ENCODE assay signal across 1 cellular context in genomic region chr19:15897738-15898276, GRCh38.
TF ChIP-seq lines count a peak whose summit lies in the region.

TSS of gene CYP4F2 (minus strand) at chr19:15898074. CDS start at chr19:15897611, 463 bp downstream.

TF ChIP-seq in HepG2, 621 proteins besides CTCF, POLR2A, EP300 and RAD21 (continued from another document and continues in another):
- TF ChIP-seq PBX3 (CRISPR knock-in tag; IDR thresholded peaks at IDR 0.05; ENCODE audit: borderline replicate concordance) (no peak), ZNF781 (CRISPR knock-in tag; IDR thresholded peaks at IDR 0.05; ENCODE audit: borderline replicate concordance, not compliant biosample characterization) (no peak), ZFX (CRISPR knock-in tag; IDR thresholded peaks at IDR 0.05; ENCODE audit: low read depth) (peak; percentile 75), CEBPB (IDR thresholded peaks at IDR 0.05; ENCODE audit: borderline replicate concordance, low read depth, low read length) (no peak), NFKB2 (CRISPR knock-in tag; IDR thresholded peaks at IDR 0.05; ENCODE audit: borderline replicate concordance) (0 out of 2 replicates have a peak, but pooled peaks have one; percentile 38), WIZ (CRISPR knock-in tag; IDR thresholded peaks at IDR 0.05) (no peak), THYN1 (CRISPR knock-in tag; IDR thresholded peaks at IDR 0.05; ENCODE audit: borderline replicate concordance, low read depth) (no peak), ZNF713 (CRISPR knock-in tag; IDR thresholded peaks at IDR 0.05) (no peak), MLXIP (CRISPR knock-in tag; IDR thresholded peaks at IDR 0.05; ENCODE audit: borderline replicate concordance) (no peak), AHR (CRISPR knock-in tag; IDR thresholded peaks at IDR 0.05) (no peak), ZBTB26 (CRISPR knock-in tag; IDR thresholded peaks at IDR 0.05; ENCODE audit: borderline replicate concordance) (no peak), CREBL2 (CRISPR knock-in tag; IDR thresholded peaks at IDR 0.05; ENCODE audit: borderline replicate concordance) (no peak), ADNP (CRISPR knock-in tag; IDR thresholded peaks at IDR 0.05) (no peak), HOMEZ (CRISPR knock-in tag; IDR thresholded peaks at IDR 0.05; ENCODE audit: low read depth) (peak; percentile 26; the same call in 1 of the 2 replicates), MLX (CRISPR knock-in tag; IDR thresholded peaks at IDR 0.05) (no peak), PAXIP1 (CRISPR knock-in tag; conservative IDR thresholded peaks at IDR 0.05) (no peak), BRD4 (CRISPR knock-in tag; IDR thresholded peaks at IDR 0.05) (no peak), U2AF2 (IDR thresholded peaks at IDR 0.05; ENCODE audit: low read depth, low read length) (no peak), REST (IDR thresholded peaks at IDR 0.05; ENCODE audit: borderline replicate concordance in 1 of 2, low read depth in 1 of 2, low read length in 2 of 2) (no peak), TSC22D2 (CRISPR knock-in tag; IDR thresholded peaks at IDR 0.05; ENCODE audit: borderline replicate concordance) (no peak), ZZZ3 (CRISPR knock-in tag; IDR thresholded peaks at IDR 0.05; ENCODE audit: borderline replicate concordance) (no peak), THAP7 (CRISPR knock-in tag; IDR thresholded peaks at IDR 0.05) (no peak), ZNF816 (CRISPR knock-in tag; IDR thresholded peaks at IDR 0.05; ENCODE audit: borderline replicate concordance) (no peak), LRRFIP1 (CRISPR knock-in tag; conservative IDR thresholded peaks at IDR 0.05) (no peak), CREB3 (CRISPR knock-in tag; IDR thresholded peaks at IDR 0.05) (no peak), SMARCC2 (IDR thresholded peaks at IDR 0.05) (no peak), JDP2 (CRISPR knock-in tag; IDR thresholded peaks at IDR 0.05; ENCODE audit: borderline replicate concordance) (no peak), ZNF720 (CRISPR knock-in tag; IDR thresholded peaks at IDR 0.05) (no peak), KDM1A (CRISPR knock-in tag; IDR thresholded peaks at IDR 0.05) (no peak), ZNF749 (CRISPR knock-in tag; IDR thresholded peaks at IDR 0.05; ENCODE audit: borderline replicate concordance) (no peak), XRCC5 (optimal IDR thresholded peaks at IDR 0.05; ENCODE audit: low read length) (no peak), PITX1 (CRISPR knock-in tag; IDR thresholded peaks at IDR 0.05) (no peak), ZMAT5 (CRISPR knock-in tag; IDR thresholded peaks at IDR 0.05; ENCODE audit: borderline replicate concordance, low read depth) (no peak), TMF1 (CRISPR knock-in tag; IDR thresholded peaks at IDR 0.05; ENCODE audit: low read depth) (0 out of 2 replicates have a peak, but pooled peaks have one; percentile 34), MED8 (CRISPR knock-in tag; IDR thresholded peaks at IDR 0.05; ENCODE audit: insufficient replicate concordance) (no peak), DRAP1 (CRISPR knock-in tag; IDR thresholded peaks at IDR 0.05) (peak; percentile 92)
